ENCODE assay signal across 9 cellular contexts in the genomic region with DNA sequence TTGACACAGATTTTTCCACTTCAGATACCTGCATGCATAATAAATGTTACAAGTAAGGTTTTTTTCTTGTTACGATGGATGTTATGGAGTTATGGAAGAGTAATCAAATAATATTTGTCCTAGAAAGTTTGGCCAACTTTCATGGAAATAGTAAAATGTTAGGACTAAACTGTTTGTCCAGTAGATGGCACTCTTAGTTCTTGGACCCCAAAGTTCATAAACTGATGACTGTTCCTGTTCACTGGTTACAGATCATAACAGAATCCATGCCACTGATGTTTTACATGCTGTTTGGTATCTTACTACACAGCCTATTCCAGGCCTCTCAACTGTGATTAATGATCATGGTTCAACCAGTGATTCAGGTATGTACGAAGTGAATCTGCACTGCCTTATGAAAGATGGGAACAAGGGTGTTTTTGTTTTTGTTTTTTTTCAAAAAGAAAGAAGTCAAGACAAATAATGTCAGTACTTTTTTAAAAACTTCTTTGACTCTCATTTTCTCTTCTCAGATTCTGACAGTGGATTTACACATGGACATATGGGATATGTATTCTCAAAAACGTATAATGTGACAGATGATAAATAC. TPM values are rescaled to one million over a fixed set of nuclear protein-coding genes. Genes with fewer than 3 reads are reported as not detected.
DNase-seq lines count a peak whose midpoint lies in the region; ATAC-seq, FAIRE-seq and TF ChIP-seq lines count a peak whose summit lies in the region.
"Had no signal": no experiment of that assay in that cellular context is flagged by ENCODE, and none has a peak within 500 bp of the region (broad histone marks: within the 10 kb centered on the region; RNA-seq: fewer than 3 reads in every experiment).

No MANE protein-coding gene starts in this region.

- POLR2A ChIA-PET in IMR-90 (lab: Charles Lee; ENCODE audit: unreplicated experiment) (no interaction called here), RWPE1 (lab: Yijun Ruan, JAX; ENCODE audit: low non-redundant PET) (no interaction called here)

- no peaks in the 10 kb centered on the region for H3K9me1 ChIP-seq in IMR-90 (ENCODE audit: insufficient read depth, low read length)

- H2AFZ ChIP-seq in IMR-90 (replicated peaks; ENCODE audit: low read length, poor library complexity) = no peak overlapping the region

- H3K14ac ChIP-seq in IMR-90 (replicated peaks; ENCODE audit: low read depth, low read length) = no peak overlapping the region

- peak; percentile 64 for TF ChIP-seq RAD21 in IMR-90 (IDR thresholded peaks at IDR 0.05; ENCODE audit: low read length)

- no peaks in the 10 kb centered on the region for H3K27me3 ChIP-seq in IMR-90 (ENCODE audit: control insufficient read depth, insufficient read depth, low read length)
- H3K27me3 ChIP-seq in sigmoid colon = no peaks in the 10 kb centered on the region
- H3K27me3 ChIP-seq: neutrophil had no signal

- TF ChIP-seq CTCF in IMR-90 (conservative IDR thresholded peaks at IDR 0.05; ENCODE audit: low read depth, low read length) (peak; percentile 65), RWPE1 (conservative IDR thresholded peaks at IDR 0.05; ENCODE audit: low read depth) (0 out of 2 replicates have a peak, but pooled peaks have one; percentile 21), sigmoid colon (IDR thresholded peaks at IDR 0.05) (peak in 3 of 4 experiments; percentile 9 to 53 (median 35))

- WGBS in IMR-90 (ENCODE audit: extremely low coverage in 2 of 2, insufficient read length in 1 of 2), 2 experiments = no CpG with 5 or more reads among the region's 3 CpGs
- 63 to 67% methylated on average over 3 of the region's 3 CpGs for WGBS in sigmoid colon, 2 donors

- H4K91ac ChIP-seq in IMR-90 (ENCODE audit: insufficient read depth, low read depth, low read length) = no peak overlapping the region

- H3K4me1 ChIP-seq in IMR-90 (ENCODE audit: control insufficient read depth, insufficient read depth, low read length) (no peaks in the 10 kb centered on the region), sigmoid colon (peaks cover 0 to 9% (median 0%) of the 10 kb centered on the region in 4 donors)

- no peak overlapping the region for H3K4ac ChIP-seq in IMR-90 (ENCODE audit: low read depth, low read length)

- in situ Hi-C loops in IMR-90 (cut with MboI; ENCODE audit: low sequenced_read_pairs) = loop anchor here (10.0 to 25.0 kb wide), 2 partner anchors 528 to 791 kb away; partner anchors contain the start of gene PYROXD1

- H3K4me3 ChIP-seq in IMR-90 (ENCODE audit: insufficient read depth, low read depth, low read length) (no peak overlapping the region), sigmoid colon (no peak overlapping the region)

- H4K8ac ChIP-seq in IMR-90 (ENCODE audit: low read depth in 2 of 2, low read length in 2 of 2) = no peak overlapping the region

- FAIRE-seq in frontal cortex (lab: Jason Lieb, UNC) = no peak

- H4K5ac ChIP-seq in IMR-90 (ENCODE audit: low read depth, low read length) = no peak overlapping the region

- CTCF ChIA-PET in IMR-90 (lab: Yijun Ruan, JAX) = no interaction called here
- CTCF ChIA-PET in RWPE1 (lab: Yijun Ruan, JAX) = no interaction called here

- TF ChIP-seq POLR2A in IMR-90 (IDR thresholded peaks at IDR 0.05; ENCODE audit: low read depth, low read length) (no peak), sigmoid colon (IDR thresholded peaks at IDR 0.05) (no peak)

- no peak overlapping the region for H2BK20ac ChIP-seq in IMR-90 (ENCODE audit: low read depth, low read length)

- dilution Hi-C loops in IMR-90 (cut with HindIII; ENCODE audit: low sequenced_read_pairs, unreplicated experiment) = no loop called here

- ATAC-seq in IMR-90 (ENCODE audit: low read depth) (peak; percentile 85), GM19328 (IDR thresholded peaks at IDR 0.05; ENCODE audit: unreplicated experiment) (no peak), GM19351 (IDR thresholded peaks at IDR 0.05; ENCODE audit: unreplicated experiment) (no peak)

- no peak overlapping the region for H3K4me2 ChIP-seq in IMR-90 (ENCODE audit: low read depth, low read length)

- H2BK5ac ChIP-seq in IMR-90 (ENCODE audit: low read depth, low read length, poor library complexity, severe bottlenecking) = no peak overlapping the region

- H3K79me1 ChIP-seq in IMR-90 (ENCODE audit: low read depth in 1 of 2, low read length in 2 of 2) = no peaks in the 10 kb centered on the region

- DNase-seq in EL (peak; percentile 44), IMR-90 (peak; percentile 60), RWPE1 (ENCODE audit: low spot score) (peak; percentile 7), frontal cortex (ENCODE audit: low spot score in 2 of 2) (peak; percentile 5 to 12), sigmoid colon (no peak), GM19238 (ENCODE audit: insufficient read length, low spot score) (no peak)

- H3K9ac ChIP-seq in IMR-90 (ENCODE audit: low read depth, low read length) = no peak overlapping the region

- H3K9me3 ChIP-seq in IMR-90 (ENCODE audit: control insufficient read depth, insufficient read depth, low read length) (no peaks in the 10 kb centered on the region), sigmoid colon (no peaks in the 10 kb centered on the region)
- H3K9me3 ChIP-seq: neutrophil had no signal

- H3K18ac ChIP-seq in IMR-90 (ENCODE audit: low read depth, low read length) = no peak overlapping the region

- no TSS peak for BruUV-seq in IMR-90 (replicated peaks; lab: Mats Ljungman, UMichigan)

- H2AK5ac ChIP-seq in IMR-90 (ENCODE audit: low read depth, low read length) = no peak overlapping the region

- H4K20me1 ChIP-seq in IMR-90 (ENCODE audit: insufficient read depth, low read length) = no peaks in the 10 kb centered on the region

- H2BK15ac ChIP-seq in IMR-90 (ENCODE audit: low read depth, low read length) = no peak overlapping the region

- TF ChIP-seq EP300 in sigmoid colon (IDR thresholded peaks at IDR 0.05) = no peak

- H3K56ac ChIP-seq in IMR-90 (ENCODE audit: extremely low read depth, insufficient read depth, low read length) = no peak overlapping the region

- H3K27ac ChIP-seq in IMR-90 (ENCODE audit: insufficient read depth, low read length) = no peak overlapping the region
- no peak overlapping the region for H3K27ac ChIP-seq in RWPE1
- H3K27ac ChIP-seq in sigmoid colon = peak overlapping the region in 1 of 4 donors; percentile 22
- H3K27ac ChIP-seq: neutrophil had no signal

- H3K36me3 ChIP-seq in IMR-90 (ENCODE audit: control insufficient read depth, insufficient read depth, low read length) (peaks cover 2% of the 10 kb centered on the region; the same call in 1 of the 2 replicates), sigmoid colon (peaks cover 0 to 49% (median 0%) of the 10 kb centered on the region in 4 donors)
- H3K36me3 ChIP-seq: neutrophil had no signal

- H2AK9ac ChIP-seq in IMR-90 (replicated peaks; ENCODE audit: low read depth, low read length, poor library complexity) = no peak overlapping the region

- H3K23ac ChIP-seq in IMR-90 (ENCODE audit: low read depth, low read length) = no peak overlapping the region

- intact Hi-C loops in IMR-90 (cut with micrococcal nuclease) (loop anchor here (1.0 to 10.0 kb wide), 2 partner anchors 524 to 808 kb away; no protein-coding TSS in a partner anchor), sigmoid colon (cut with DNase I) (no loop called here)

- H2BK120ac ChIP-seq in IMR-90 (ENCODE audit: low read depth, low read length) = no peak overlapping the region

TF ChIP-seq in IMR-90, 13 proteins besides CTCF, POLR2A, EP300 and RAD21:
- TF ChIP-seq, protein P1, sequence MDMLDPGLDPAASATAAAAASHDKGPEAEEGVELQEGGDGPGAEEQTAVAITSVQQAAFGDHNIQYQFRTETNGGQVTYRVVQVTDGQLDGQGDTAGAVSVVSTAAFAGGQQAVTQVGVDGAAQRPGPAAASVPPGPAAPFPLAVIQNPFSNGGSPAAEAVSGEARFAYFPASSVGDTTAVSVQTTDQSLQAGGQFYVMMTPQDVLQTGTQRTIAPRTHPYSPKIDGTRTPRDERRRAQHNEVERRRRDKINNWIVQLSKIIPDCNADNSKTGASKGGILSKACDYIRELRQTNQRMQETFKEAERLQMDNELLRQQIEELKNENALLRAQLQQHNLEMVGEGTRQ (IDR thresholded peaks at IDR 0.05; ENCODE audit: low read depth, low read length) = no peak
- no peak for TF ChIP-seq MAFK (IDR thresholded peaks at IDR 0.05; ENCODE audit: low read depth, low read length)
- no peak for TF ChIP-seq MAZ (IDR thresholded peaks at IDR 0.05; ENCODE audit: borderline replicate concordance, low read depth, low read length)
- TF ChIP-seq, protein P2, sequence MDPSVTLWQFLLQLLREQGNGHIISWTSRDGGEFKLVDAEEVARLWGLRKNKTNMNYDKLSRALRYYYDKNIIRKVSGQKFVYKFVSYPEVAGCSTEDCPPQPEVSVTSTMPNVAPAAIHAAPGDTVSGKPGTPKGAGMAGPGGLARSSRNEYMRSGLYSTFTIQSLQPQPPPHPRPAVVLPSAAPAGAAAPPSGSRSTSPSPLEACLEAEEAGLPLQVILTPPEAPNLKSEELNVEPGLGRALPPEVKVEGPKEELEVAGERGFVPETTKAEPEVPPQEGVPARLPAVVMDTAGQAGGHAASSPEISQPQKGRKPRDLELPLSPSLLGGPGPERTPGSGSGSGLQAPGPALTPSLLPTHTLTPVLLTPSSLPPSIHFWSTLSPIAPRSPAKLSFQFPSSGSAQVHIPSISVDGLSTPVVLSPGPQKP (IDR thresholded peaks at IDR 0.05; ENCODE audit: borderline replicate concordance, low read depth, low read length) = no peak
- peak; percentile 39; the same call in 1 of the 2 replicates for TF ChIP-seq SMC3 (IDR thresholded peaks at IDR 0.05; ENCODE audit: low read depth, low read length)
- no peak for TF ChIP-seq CHD1 (IDR thresholded peaks at IDR 0.05; ENCODE audit: low read depth, low read length)
- no peak for TF ChIP-seq RFX5 (IDR thresholded peaks at IDR 0.05; ENCODE audit: low read depth, low read length)

RNA-seq across cellular contexts. Expression of gene SLCO1C1, which starts 48.8 kb away (rescaled TPM):
- total RNA-seq in IMR-90 (2012; rRNA removed) (not detected in 2 replicates), frontal cortex (16.7 TPM), sigmoid colon (1 to 10 TPM in 1 of 4 donors, under 1 TPM in 3; 0.16 to 1.8 (median 0.62) TPM)
- polyA plus RNA-seq in IMR-90 (2012; rRNA removed) (not detected in 2 replicates), sigmoid colon (under 1 TPM in 1 of 3 donors, not detected in 2; 0.38 TPM)
- polyA plus RNA-seq in IMR-90 (2012; cell fraction: cytosol; rRNA removed) = not detected in 2 replicates
- not detected in 2 replicates for polyA plus RNA-seq in IMR-90 (2012; cell fraction: nucleus; rRNA removed; ENCODE audit: low replicate concordance)

Comparison
In these comparisons a context has a peak if more than half of its experiments do, and no peak if none do; other contexts are left out.
1. DNase-seq: peak in EL (single experiment), IMR-90 (single experiment), RWPE1 (single experiment) and frontal cortex (2 of 2); none in sigmoid colon (single experiment) and GM19238 (single experiment).
2. Peak in every context shown above with its lines, with median percentiles within 50 percentile points of each other: CTCF ChIP-seq.